Comparison of ENCODE assay signal across 9 cellular contexts in genomic region chr10:98349508-98349922, GRCh38.
DNase-seq lines count a peak whose midpoint lies in the region; ATAC-seq and TF ChIP-seq lines count a peak whose summit lies in the region.
"Had no signal": no experiment of that assay in that cellular context is flagged by ENCODE, and none has a peak within 500 bp of the region (broad histone marks: within the 10 kb centered on the region; RNA-seq: fewer than 3 reads in every experiment).

No MANE protein-coding gene starts in this region.

- H3K4me3 ChIP-seq in skeletal muscle satellite cell (ENCODE audit: low read length) = peak overlapping the region; percentile 19
- H3K4me3 ChIP-seq in SK-N-SH (ENCODE audit: low read depth in 2 of 2, low read length in 1 of 2) = no peak overlapping the region

- H3K4me3 Mint-ChIP-seq in IgD-negative memory B cell (peak overlapping the region; percentile 74 to 94 (median 81)), H9 (no peak overlapping the region)
- H3K4me3 Mint-ChIP-seq in CD4-positive, alpha-beta T cell = no peak overlapping the region

- H2BK5ac ChIP-seq in H9 (ENCODE audit: insufficient read length, low read length) = no peak overlapping the region

- H3K23ac ChIP-seq in H9 (ENCODE audit: insufficient read length, low read depth, low read length) = no peak overlapping the region

- no peak overlapping the region for H2AK5ac ChIP-seq in H9 (ENCODE audit: insufficient read length, low read length)

- H3K9me2 ChIP-seq in SK-N-SH = no peaks in the 10 kb centered on the region

- POLR2A ChIA-PET in SK-N-SH (lab: Yijun Ruan, JAX) = no interaction called here
- POLR2A ChIA-PET in CD4-positive, alpha-beta T cell (lab: Charles Lee) = no interaction called here

- H3K27ac Mint-ChIP-seq in IgD-negative memory B cell (peak overlapping the region in 2 of 3 donors; percentile 10 to 89), H9 (no peak overlapping the region)
- H3K27ac Mint-ChIP-seq in CD4-positive, alpha-beta T cell = no peak overlapping the region

- H3K79me2 ChIP-seq in H9 (ENCODE audit: insufficient read depth, low read length) = no peaks in the 10 kb centered on the region
- H3K79me2 ChIP-seq in SK-N-SH (ENCODE audit: insufficient read depth) = no peaks in the 10 kb centered on the region

- no peak overlapping the region for H2BK15ac ChIP-seq in H9 (ENCODE audit: low read depth, low read length)

- H3K4me1 ChIP-seq in skeletal muscle satellite cell (ENCODE audit: control insufficient read depth, insufficient read depth, low read length) (peaks cover 27% of the 10 kb centered on the region), H9 (ENCODE audit: insufficient read depth, low read length) (peaks cover 3% of the 10 kb centered on the region; the same call in 1 of the 2 replicates), SK-N-SH (ENCODE audit: control insufficient read depth in 1 of 2, insufficient read depth in 2 of 2, low read depth in 1 of 2, low read length in 1 of 2) (no peaks in the 10 kb centered on the region; a peak in 1 of 4 replicates)

- CTCF ChIA-PET in SK-N-SH (lab: Yijun Ruan, JAX) = interaction anchor here (1.1 to 2.2 kb wide), 4 partner anchors 9 to 118 kb away, joined by 3 to 7 read pairs (median 4); no protein-coding TSS in a partner anchor
- CTCF ChIA-PET in CD4-positive, alpha-beta T cell (lab: Charles Lee) = no interaction called here

- H3K9me3 Mint-ChIP-seq in IgD-negative memory B cell (peaks cover 0 to 3% (median 2%) of the 10 kb centered on the region in 3 donors), H9 (peaks cover 15% of the 10 kb centered on the region in 2 experiments)
- H3K9me3 Mint-ChIP-seq in CD4-positive, alpha-beta T cell = peaks cover 9% of the 10 kb centered on the region

- no peak overlapping the region for H2BK12ac ChIP-seq in H9 (ENCODE audit: insufficient read length, low read depth, low read length)

- no peak overlapping the region for H3K4ac ChIP-seq in H9 (ENCODE audit: low read depth, low read length)

- H3K27me3 ChIP-seq in skeletal muscle satellite cell (ENCODE audit: control insufficient read depth, insufficient read depth, low read length) = peaks cover 23% of the 10 kb centered on the region
- H3K27me3 ChIP-seq in H9 (ENCODE audit: insufficient read depth, low read length) = no peaks in the 10 kb centered on the region
- H3K27me3 ChIP-seq in SK-N-SH (ENCODE audit: insufficient read depth) = 0 out of 2 replicates have a peak, but pooled peaks cover 11% of the 10 kb centered on the region
- peaks cover 18% of the 10 kb centered on the region for H3K27me3 ChIP-seq in CD4-positive, alpha-beta T cell (ENCODE audit: control insufficient read depth, insufficient read depth, low read length)

- intact Hi-C loops in CD4-positive, alpha-beta T cell (cut with DNase I, micrococcal nuclease) = no loop called here

- H3K14ac ChIP-seq in H9 (ENCODE audit: insufficient read depth, low read length) = no peak overlapping the region

- H3K36me3 Mint-ChIP-seq in IgD-negative memory B cell = peaks cover 4% of the 10 kb centered on the region
- H3K36me3 Mint-ChIP-seq in H9 (ENCODE audit: insufficient read depth in 1 of 3, low read depth in 3 of 3) = peaks cover 9 to 15% (median 12%) of the 10 kb centered on the region in 3 experiments; a peak in 6 of 7 replicates
- H3K36me3 Mint-ChIP-seq in CD4-positive, alpha-beta T cell (ENCODE audit: low read depth) = no peaks in the 10 kb centered on the region

- H2AFZ ChIP-seq in H9 (ENCODE audit: low read length) (no peak overlapping the region), SK-N-SH (ENCODE audit: low read depth) (no peak overlapping the region)

- no peak overlapping the region for H4K91ac ChIP-seq in H9 (ENCODE audit: insufficient read length, low read depth, low read length)

- WGBS in H9 (ENCODE audit: extremely low coverage, insufficient read length, low lambda C conversion rate) = no CpG with 5 or more reads among the region's 9 CpGs
- 74% methylated on average over 9 of the region's 9 CpGs for WGBS in SK-N-SH (ENCODE audit: low lambda C conversion rate)

- TF ChIP-seq EP300 in SK-N-SH (IDR thresholded peaks at IDR 0.05; ENCODE audit: borderline replicate concordance in 1 of 2, low read depth in 1 of 2, low read length in 1 of 2) = no peak

- H3K27me3 Mint-ChIP-seq in IgD-negative memory B cell = peaks cover 30% of the 10 kb centered on the region
- H3K27me3 Mint-ChIP-seq in H9 (ENCODE audit: low read depth) = peaks cover 27% of the 10 kb centered on the region
- peaks cover 71% of the 10 kb centered on the region for H3K27me3 Mint-ChIP-seq in CD4-positive, alpha-beta T cell

- no peaks in the 10 kb centered on the region for H3K23me2 ChIP-seq in H9 (ENCODE audit: insufficient read length, low read depth, low read length, poor library complexity, severe bottlenecking)

- peak; percentile 65 for ATAC-seq in GM18909 (IDR thresholded peaks at IDR 0.05; ENCODE audit: poor library complexity, unreplicated experiment)
- no peak for ATAC-seq in CD4-positive, alpha-beta T cell (ENCODE audit: poor library complexity)
- ATAC-seq: stimulated activated naive CD8-positive, alpha-beta T cell treated with anti-CD3 and anti-CD28 coated beads, Interleukin-15, Interleukin-2, amounts not matched to agents 100 U/mL and 50 U/mL, for 24 hours had no signal

- no peaks in the 10 kb centered on the region for H3K79me1 ChIP-seq in H9 (ENCODE audit: insufficient read depth, low read depth, low read length, poor library complexity, severe bottlenecking)

- H3K18ac ChIP-seq in H9 (ENCODE audit: insufficient read length, low read depth, low read length) = no peak overlapping the region

- TF ChIP-seq RAD21 in SK-N-SH (IDR thresholded peaks at IDR 0.05; ENCODE audit: low read length) = no peak

- H4K20me1 ChIP-seq in H9 (ENCODE audit: control insufficient read depth, insufficient read depth, insufficient read length) (no peaks in the 10 kb centered on the region), SK-N-SH (ENCODE audit: insufficient read depth) (no peaks in the 10 kb centered on the region)

- H3F3A ChIP-seq in SK-N-SH (replicated peaks; ENCODE audit: insufficient read depth) = no peaks in the 10 kb centered on the region

- H3K4me1 Mint-ChIP-seq in IgD-negative memory B cell (peaks cover 5 to 23% (median 22%) of the 10 kb centered on the region in 3 donors), H9 (peaks cover 3 to 12% of the 10 kb centered on the region in 2 experiments; a peak in 3 of 4 replicates)
- H3K4me1 Mint-ChIP-seq in CD4-positive, alpha-beta T cell (ENCODE audit: low read depth) = no peaks in the 10 kb centered on the region

- TF ChIP-seq CTCF in H9 (conservative IDR thresholded peaks at IDR 0.05) (no peak), SK-N-SH (IDR thresholded peaks at IDR 0.05) (no peak)
- TF ChIP-seq CTCF in CD4-positive, alpha-beta T cell (IDR thresholded peaks at IDR 0.05) = no peak

- peak overlapping the region; percentile 36 for H3K9ac ChIP-seq in skeletal muscle satellite cell (ENCODE audit: low read depth, low read length)
- H3K9ac ChIP-seq in H9 (ENCODE audit: extremely low read depth, insufficient read length, low read length) = no peak overlapping the region
- H3K9ac ChIP-seq in SK-N-SH = no peak overlapping the region

- H3K27ac ChIP-seq in H9 (ENCODE audit: insufficient read length, low read depth, low read length) (no peak overlapping the region), SK-N-SH (ENCODE audit: low read depth in 2 of 2, low read length in 1 of 2) (no peak overlapping the region)
- no peak overlapping the region for H3K27ac ChIP-seq in CD4-positive, alpha-beta T cell (ENCODE audit: low read depth, low read length)

- H2BK20ac ChIP-seq in H9 (ENCODE audit: low read depth, low read length, poor library complexity, severe bottlenecking) = no peak overlapping the region

- DNase-seq in epidermal melanocyte (ENCODE audit: insufficient read length, low spot score) (peak; percentile 88), H9 (no peak), SK-N-SH (no peak), COLO829 (ENCODE audit: low spot score) (no peak)
- DNase-seq in CD4-positive, alpha-beta T cell = no peak
- DNase-seq: stimulated activated naive CD8-positive, alpha-beta T cell treated with anti-CD3 and anti-CD28 coated beads, Interleukin-15, Interleukin-2, amounts not matched to agents 100 U/mL and 50 U/mL, for 24 hours had no signal

- H3K36me3 ChIP-seq in skeletal muscle satellite cell (ENCODE audit: insufficient read depth, low read length) (no peaks in the 10 kb centered on the region), SK-N-SH (replicated peaks in 1 of 2; ENCODE audit: control insufficient read depth in 1 of 2, insufficient read depth in 2 of 2, low read length in 1 of 2) (no peaks in the 10 kb centered on the region)

- no peak overlapping the region for H3T11ph ChIP-seq in H9 (ENCODE audit: low read length)

- H4K8ac ChIP-seq in H9 (replicated peaks; ENCODE audit: insufficient read length, low read depth, low read length) = no peak overlapping the region

- no peak overlapping the region for H3K56ac ChIP-seq in H9 (ENCODE audit: insufficient read length, low read depth, low read length)

- H2BK120ac ChIP-seq in H9 (ENCODE audit: low read depth, low read length, poor library complexity, severe bottlenecking) = no peak overlapping the region

- H3K4me2 ChIP-seq in skeletal muscle satellite cell (ENCODE audit: low read length) = peak overlapping the region; percentile 63
- no peak overlapping the region for H3K4me2 ChIP-seq in H9 (ENCODE audit: insufficient read depth, insufficient read length, low read length)
- no peak overlapping the region for H3K4me2 ChIP-seq in SK-N-SH

- H4K5ac ChIP-seq in H9 (ENCODE audit: insufficient read length, low read depth, low read length) = no peak overlapping the region

- H3K9me3 ChIP-seq in skeletal muscle satellite cell (replicated peaks; ENCODE audit: low read length) = peaks cover 16% of the 10 kb centered on the region
- no peaks in the 10 kb centered on the region for H3K9me3 ChIP-seq in H9 (ENCODE audit: control insufficient read depth, low read depth, low read length)
- no peaks in the 10 kb centered on the region for H3K9me3 ChIP-seq in SK-N-SH
- H3K9me3 ChIP-seq in CD4-positive, alpha-beta T cell (ENCODE audit: control insufficient read depth, low read length) = peaks cover 8% of the 10 kb centered on the region

TF ChIP-seq in SK-N-SH, 30 proteins besides CTCF, POLR2A, EP300 and RAD21 (continues in another document):
- TF ChIP-seq POLR2AphosphoS5 (IDR thresholded peaks at IDR 0.05; ENCODE audit: low read depth, low read length) (no peak), JUND (IDR thresholded peaks at IDR 0.05) (no peak), MEF2A (IDR thresholded peaks at IDR 0.05; ENCODE audit: borderline replicate concordance, low read depth) (no peak), PBX3 (IDR thresholded peaks at IDR 0.05) (no peak), RFX5 (IDR thresholded peaks at IDR 0.05; ENCODE audit: low read length) (no peak)

Comparison
In these comparisons a context has a peak if more than half of its experiments do, and no peak if none do; other contexts are left out.
1. H3K27ac Mint-ChIP-seq: peak in IgD-negative memory B cell (2 of 3); none in H9 (0 of 3) and CD4-positive, alpha-beta T cell (single experiment).
2. H3K4me3 Mint-ChIP-seq: peak in IgD-negative memory B cell (4 of 4); none in H9 (0 of 2) and CD4-positive, alpha-beta T cell (single experiment).